ENCODE assay signal across 18 cellular contexts in genomic region chr20:1887321-1887720, GRCh38. TPM values are rescaled to one million over a fixed set of nuclear protein-coding genes. Genes with fewer than 3 reads are reported as not detected.
DNase-seq lines count a peak whose midpoint lies in the region; ATAC-seq and TF ChIP-seq lines count a peak whose summit lies in the region.
"Had no signal": no experiment of that assay in that cellular context is flagged by ENCODE, and none has a peak within 500 bp of the region (broad histone marks: within the 10 kb centered on the region; RNA-seq: fewer than 3 reads in every experiment).

No MANE protein-coding gene starts in this region.

- DNase-seq in A673 (ENCODE audit: low spot score) (no peak), MV-4-11 (lab: John Stamatoyannopoulos, UW) (peak; percentile 17), dorsolateral prefrontal cortex (peak in 1 of 10 donors; percentile 80), NCI-H2196 treated with DMSO at 0.1 percent for 48 hours (lab: John Stamatoyannopoulos, UW; ENCODE audit: unreplicated experiment) (no peak)
- DNase-seq in activated CD4-positive, alpha-beta memory T cell treated with anti-CD3 and anti-CD28 coated beads, Interleukin-2, amount 10 ng/mL, durations not matched to agents 7 days and 5 days, result no peak
- DNase-seq in stimulated activated effector memory CD8-positive, alpha-beta T cell treated with anti-CD3 and anti-CD28 coated beads, Interleukin-12 subunit alpha, Interleukin-12 subunit beta, amount 100 ng/mL, for 72 hours (ENCODE audit: low spot score in 2 of 2), result no peak
- DNase-seq in activated naive CD4-positive, alpha-beta T cell treated with anti-CD3 and anti-CD28 coated beads, Interleukin-2, amount 10 ng/mL, durations not matched to agents 7 days and 5 days, result no peak
- DNase-seq: ACHN; CD4-positive, alpha-beta memory T cell; GM23248; KBM-7; NCI-H1105; NCI-H187; NCI-H446 treated with DMSO at 0.1 percent for 48 hours; NCI-H774 had no signal

- H3K9me3 ChIP-seq in A673 (ENCODE audit: low read depth, low read length, poor library complexity, severe bottlenecking) (no peaks in the 10 kb centered on the region), neutrophil (no peaks in the 10 kb centered on the region)

- no peak overlapping the region for H3K4me3 ChIP-seq in A673 (ENCODE audit: low read depth, low read length, poor library complexity, severe bottlenecking)
- no peak overlapping the region for H3K4me3 ChIP-seq in dorsolateral prefrontal cortex
- H3K4me3 ChIP-seq in neutrophil (ENCODE audit: low read depth in 1 of 2, low read length in 1 of 2), result no peak overlapping the region
- H3K4me3 ChIP-seq: GM23248 had no signal

- H3K4me1 Mint-ChIP-seq in activated CD4-positive, alpha-beta memory T cell treated with anti-CD3 and anti-CD28 coated beads, Interleukin-2, amount 10 ng/mL, durations not matched to agents 7 days and 5 days, result peaks cover 7% of the 10 kb centered on the region
- peaks cover 6% of the 10 kb centered on the region for H3K4me1 Mint-ChIP-seq in stimulated activated effector memory CD8-positive, alpha-beta T cell treated with anti-CD3 and anti-CD28 coated beads, Interleukin-12 subunit alpha, Interleukin-12 subunit beta, amount 100 ng/mL, for 72 hours
- peaks cover 15% of the 10 kb centered on the region for H3K4me1 Mint-ChIP-seq in activated naive CD4-positive, alpha-beta T cell treated with anti-CD3 and anti-CD28 coated beads, Interleukin-2, amount 10 ng/mL, durations not matched to agents 7 days and 5 days

- ATAC-seq in stimulated activated effector memory CD8-positive, alpha-beta T cell treated with anti-CD3 and anti-CD28 coated beads, Interleukin-12 subunit alpha, Interleukin-12 subunit beta, amount 100 ng/mL, for 72 hours, result no peak
- ATAC-seq: HCT116, Right ventricle myocardium inferior had no signal

- POLR2A ChIA-PET in A673 (lab: Charles Lee; ENCODE audit: low non-redundant PET), result interaction anchor here (0.6 kb wide), 1 partner anchor 1345 kb away, joined by 3 read pairs; no protein-coding TSS in a partner anchor
- POLR2A ChIA-PET in activated CD4-positive, alpha-beta memory T cell treated with anti-CD3 and anti-CD28 coated beads, Interleukin-2, amount 10 ng/mL, durations not matched to agents 7 days and 5 days (lab: Charles Lee), result no interaction called here

- peak overlapping the region; percentile 74 for H3K27ac ChIP-seq in A673 (ENCODE audit: low read depth, low read length, poor library complexity, severe bottlenecking)
- peak overlapping the region in 45 of 59 donors; percentile 1 to 100 (median 39) for H3K27ac ChIP-seq in dorsolateral prefrontal cortex
- peak overlapping the region; percentile 100 for H3K27ac ChIP-seq in neutrophil
- H3K27ac ChIP-seq: GM23248 had no signal

- CTCF ChIA-PET in A673 (lab: Charles Lee), result no interaction called here
- CTCF ChIA-PET in activated CD4-positive, alpha-beta memory T cell treated with anti-CD3 and anti-CD28 coated beads, Interleukin-2, amount 10 ng/mL, durations not matched to agents 7 days and 5 days (lab: Charles Lee), result no interaction called here
- CTCF ChIA-PET in activated naive CD4-positive, alpha-beta T cell treated with anti-CD3 and anti-CD28 coated beads, Interleukin-2, amount 10 ng/mL, durations not matched to agents 7 days and 5 days (lab: Charles Lee), result no interaction called here

- no peak overlapping the region for H3K4me3 Mint-ChIP-seq in activated CD4-positive, alpha-beta memory T cell treated with anti-CD3 and anti-CD28 coated beads, Interleukin-2, amount 10 ng/mL, durations not matched to agents 7 days and 5 days
- no peak overlapping the region for H3K4me3 Mint-ChIP-seq in stimulated activated effector memory CD8-positive, alpha-beta T cell treated with anti-CD3 and anti-CD28 coated beads, Interleukin-12 subunit alpha, Interleukin-12 subunit beta, amount 100 ng/mL, for 72 hours
- H3K4me3 Mint-ChIP-seq in activated naive CD4-positive, alpha-beta T cell treated with anti-CD3 and anti-CD28 coated beads, Interleukin-2, amount 10 ng/mL, durations not matched to agents 7 days and 5 days, result no peak overlapping the region
- H3K4me3 Mint-ChIP-seq: CD4-positive, alpha-beta memory T cell had no signal

- TF ChIP-seq CTCF in A673 (conservative IDR thresholded peaks at IDR 0.05; ENCODE audit: low read depth, low read length), result no peak
- no peak for TF ChIP-seq CTCF in dorsolateral prefrontal cortex (IDR thresholded peaks at IDR 0.05 in 54 of 56, conservative IDR thresholded peaks at IDR 0.05 in 2 of 56; ENCODE audit: low read depth in 1 of 56, partially characterized antibody in 56 of 56)
- TF ChIP-seq CTCF in neutrophil (IDR thresholded peaks at IDR 0.05), result no peak

- peaks cover 33% of the 10 kb centered on the region for H3K27me3 Mint-ChIP-seq in activated CD4-positive, alpha-beta memory T cell treated with anti-CD3 and anti-CD28 coated beads, Interleukin-2, amount 10 ng/mL, durations not matched to agents 7 days and 5 days
- peaks cover 69% of the 10 kb centered on the region for H3K27me3 Mint-ChIP-seq in activated naive CD4-positive, alpha-beta T cell treated with anti-CD3 and anti-CD28 coated beads, Interleukin-2, amount 10 ng/mL, durations not matched to agents 7 days and 5 days

- no peak overlapping the region for H3K27ac Mint-ChIP-seq in activated CD4-positive, alpha-beta memory T cell treated with anti-CD3 and anti-CD28 coated beads, Interleukin-2, amount 10 ng/mL, durations not matched to agents 7 days and 5 days
- H3K27ac Mint-ChIP-seq in stimulated activated effector memory CD8-positive, alpha-beta T cell treated with anti-CD3 and anti-CD28 coated beads, Interleukin-12 subunit alpha, Interleukin-12 subunit beta, amount 100 ng/mL, for 72 hours, result no peak overlapping the region
- no peak overlapping the region for H3K27ac Mint-ChIP-seq in activated naive CD4-positive, alpha-beta T cell treated with anti-CD3 and anti-CD28 coated beads, Interleukin-2, amount 10 ng/mL, durations not matched to agents 7 days and 5 days
- H3K27ac Mint-ChIP-seq: CD4-positive, alpha-beta memory T cell had no signal

- intact Hi-C loops in A673 (cut with micrococcal nuclease; ENCODE audit: unreplicated experiment) (loop anchor here (5.0 kb wide), 1 partner anchor 285 kb away; no protein-coding TSS in a partner anchor), dorsolateral prefrontal cortex (cut with DNase I) (no loop called here)

- H3K9me3 Mint-ChIP-seq in activated CD4-positive, alpha-beta memory T cell treated with anti-CD3 and anti-CD28 coated beads, Interleukin-2, amount 10 ng/mL, durations not matched to agents 7 days and 5 days, result no peaks in the 10 kb centered on the region
- H3K9me3 Mint-ChIP-seq in stimulated activated effector memory CD8-positive, alpha-beta T cell treated with anti-CD3 and anti-CD28 coated beads, Interleukin-12 subunit alpha, Interleukin-12 subunit beta, amount 100 ng/mL, for 72 hours, result no peaks in the 10 kb centered on the region
- H3K9me3 Mint-ChIP-seq in activated naive CD4-positive, alpha-beta T cell treated with anti-CD3 and anti-CD28 coated beads, Interleukin-2, amount 10 ng/mL, durations not matched to agents 7 days and 5 days, result peaks cover 2% of the 10 kb centered on the region

- H3K27me3 ChIP-seq in A673 (replicated peaks; ENCODE audit: insufficient read depth, low read depth, low read length, poor library complexity) (no peaks in the 10 kb centered on the region), dorsolateral prefrontal cortex (no peaks in the 10 kb centered on the region), neutrophil (no peaks in the 10 kb centered on the region)

- H3K36me3 ChIP-seq in A673 (ENCODE audit: insufficient read depth, low read length, poor library complexity, severe bottlenecking) (peaks cover 15% of the 10 kb centered on the region), neutrophil (peaks cover 27% of the 10 kb centered on the region)

- H3K36me3 Mint-ChIP-seq in activated CD4-positive, alpha-beta memory T cell treated with anti-CD3 and anti-CD28 coated beads, Interleukin-2, amount 10 ng/mL, durations not matched to agents 7 days and 5 days (ENCODE audit: low read depth), result no peaks in the 10 kb centered on the region
- no peaks in the 10 kb centered on the region for H3K36me3 Mint-ChIP-seq in stimulated activated effector memory CD8-positive, alpha-beta T cell treated with anti-CD3 and anti-CD28 coated beads, Interleukin-12 subunit alpha, Interleukin-12 subunit beta, amount 100 ng/mL, for 72 hours
- H3K36me3 Mint-ChIP-seq in activated naive CD4-positive, alpha-beta T cell treated with anti-CD3 and anti-CD28 coated beads, Interleukin-2, amount 10 ng/mL, durations not matched to agents 7 days and 5 days, result no peaks in the 10 kb centered on the region
- H3K36me3 Mint-ChIP-seq: CD4-positive, alpha-beta memory T cell had no signal

- peaks cover 57% of the 10 kb centered on the region for H3K4me1 ChIP-seq in A673 (ENCODE audit: insufficient read depth, low read length, poor library complexity, severe bottlenecking)
- peaks cover 88 to 93% of the 10 kb centered on the region in 2 experiments for H3K4me1 ChIP-seq in neutrophil (ENCODE audit: control insufficient read depth in 1 of 2, insufficient read depth in 1 of 2, low read depth in 1 of 2, low read length in 1 of 2)

- no TSS peak for BruUV-seq in A673 (replicated peaks; lab: Mats Ljungman, UMichigan)

RNA-seq across cellular contexts. Expression of gene SIRPA, which starts 7.9 kb away (rescaled TPM):
- total RNA-seq in A673 (2021), result 81.0 and 81.2 TPM in 2 replicates
- 100 to 1,000 TPM; 164 to 389 (median 265) TPM for total RNA-seq in dorsolateral prefrontal cortex
- not detected for total RNA-seq in activated CD4-positive, alpha-beta memory T cell treated with anti-CD3 and anti-CD28 coated beads, Interleukin-2, amount 10 ng/mL, durations not matched to agents 7 days and 5 days

Comparison
In these comparisons a context has a peak if more than half of its experiments do, and no peak if none do; other contexts are left out.
1. H3K27ac ChIP-seq: peak in every context shown above with its lines; median percentile 100 in neutrophil; 74 in A673; 39 in dorsolateral prefrontal cortex.
2. RNA of gene SIRPA, which starts 7.9 kb away (total RNA-seq): 164 to 389 TPM in dorsolateral prefrontal cortex and 81.0 to 81.2 TPM in A673; not detected in activated CD4-positive, alpha-beta memory T cell treated with anti-CD3 and anti-CD28 coated beads, Interleukin-2, amount 10 ng/mL, durations not matched to agents 7 days and 5 days; every median in the first group is over 10 times any median in the second.